14 cellular contexts compared by ENCODE assay signal in genomic region chr11:86668929-86669328, GRCh38.
"Had no signal": no experiment of that assay in that cellular context is flagged by ENCODE, and none has a peak within 500 bp of the region (broad histone marks: within the 10 kb centered on the region; RNA-seq: fewer than 3 reads in every experiment).

No MANE protein-coding gene starts in this region.

- H3K36me3 Mint-ChIP-seq: activated CD8-positive, alpha-beta memory T cell treated with anti-CD3 and anti-CD28 coated beads, Interleukin-2, amount 10 ng/mL, durations not matched to agents 7 days and 5 days had no signal

- H3K4me3 ChIP-seq: lower lobe of right lung had no signal

- H3K27ac Mint-ChIP-seq: activated CD8-positive, alpha-beta memory T cell treated with anti-CD3 and anti-CD28 coated beads, Interleukin-2, amount 10 ng/mL, durations not matched to agents 7 days and 5 days; activated naive CD8-positive, alpha-beta T cell treated with anti-CD3 and anti-CD28 coated beads for 36 hours; endodermal cell; nephron had no signal

- H3K27me3 ChIP-seq: brain microvascular endothelial cell had no signal

- H3K36me3 ChIP-seq: brain microvascular endothelial cell, lower lobe of right lung had no signal

- H3K4me3 Mint-ChIP-seq: activated CD8-positive, alpha-beta memory T cell treated with anti-CD3 and anti-CD28 coated beads, Interleukin-2, amount 10 ng/mL, durations not matched to agents 7 days and 5 days; activated naive CD8-positive, alpha-beta T cell treated with anti-CD3 and anti-CD28 coated beads for 36 hours; activated T-cell treated with anti-CD3 and anti-CD28 coated beads, Interleukin-2, amount 50 U/mL, for 4 hours; endodermal cell had no signal

- DNase-seq: activated CD4-positive, alpha-beta T cell treated with anti-CD3 and anti-CD28 coated beads, Interleukin-2, amount 50 U/mL, for 4 hours; activated CD8-positive, alpha-beta memory T cell treated with anti-CD3 and anti-CD28 coated beads, Interleukin-2, amount 10 ng/mL, durations not matched to agents 7 days and 5 days; activated gamma-delta T cell treated with Interleukin-2 at 50 U/mL for 16 hours; activated naive CD8-positive, alpha-beta T cell treated with anti-CD3 and anti-CD28 coated beads for 36 hours; activated T-cell treated with anti-CD3 and anti-CD28 coated beads, Interleukin-2, amount 50 U/mL, for 4 hours; brain microvascular endothelial cell; cerebellar nuclear complex; endodermal cell; hypothalamus; kidney glomerular epithelial cell; lower lobe of right lung; small intestine; trophoblast cell had no signal

- H3K9me3 Mint-ChIP-seq: activated naive CD8-positive, alpha-beta T cell treated with anti-CD3 and anti-CD28 coated beads for 36 hours; activated T-cell treated with anti-CD3 and anti-CD28 coated beads, Interleukin-2, amount 50 U/mL, for 4 hours; endodermal cell; nephron had no signal

- H3K9me3 ChIP-seq: lower lobe of right lung had no signal

- H3K27ac ChIP-seq: brain microvascular endothelial cell, lower lobe of right lung had no signal

- ATAC-seq: activated CD8-positive, alpha-beta memory T cell treated with anti-CD3 and anti-CD28 coated beads, Interleukin-2, amount 10 ng/mL, durations not matched to agents 7 days and 5 days; activated T-cell treated with anti-CD3 and anti-CD28 coated beads, Interleukin-2, amount 50 U/mL, for 4 hours; lower lobe of right lung had no signal
